ENCODE assay signal across 16 cellular contexts in genomic region chr9:31615964-31616363, GRCh38.
DNase-seq lines count a peak whose midpoint lies in the region; ATAC-seq and TF ChIP-seq lines count a peak whose summit lies in the region.
"Had no signal": no experiment of that assay in that cellular context is flagged by ENCODE, and none has a peak within 500 bp of the region (broad histone marks: within the 10 kb centered on the region; RNA-seq: fewer than 3 reads in every experiment).

No MANE protein-coding gene starts in this region.

- no peaks in the 10 kb centered on the region for H3K36me3 Mint-ChIP-seq in GM23338 (ENCODE audit: low read depth)
- H3K36me3 Mint-ChIP-seq: CD4-positive, alpha-beta memory T cell; IgD-negative memory B cell had no signal

- H2BK15ac ChIP-seq in neuronal stem cell (ENCODE audit: low read length) = no peak overlapping the region

- H2AK5ac ChIP-seq in neuronal stem cell (ENCODE audit: low read depth, low read length) = no peak overlapping the region

- no peak overlapping the region for H4K91ac ChIP-seq in neuronal stem cell (ENCODE audit: low read depth, low read length, poor library complexity)

- H3K4me1 Mint-ChIP-seq in GM23338 = peaks cover 17% of the 10 kb centered on the region
- H3K4me1 Mint-ChIP-seq: IgD-negative memory B cell had no signal

- H3K9ac ChIP-seq in iPS-18a (ENCODE audit: low read length) (no peak overlapping the region), neuronal stem cell (ENCODE audit: low read depth, low read length, poor library complexity) (no peak overlapping the region)

- H3K27me3 ChIP-seq in GM23338 (ENCODE audit: insufficient read depth) = no peaks in the 10 kb centered on the region
- H3K27me3 ChIP-seq in iPS-18a (ENCODE audit: control insufficient read depth, insufficient read depth, low read length) = no peaks in the 10 kb centered on the region
- no peaks in the 10 kb centered on the region for H3K27me3 ChIP-seq in neuronal stem cell (ENCODE audit: control insufficient read depth in 3 of 3, insufficient read depth in 3 of 3, low read depth in 1 of 3, low read length in 3 of 3)
- H3K27me3 ChIP-seq: BE2C had no signal

- DNase-seq in GM23338 (ENCODE audit: low spot score) (peak; percentile 38), NCI-H69 (lab: John Stamatoyannopoulos, UW) (peak; percentile 35), neuronal stem cell (ENCODE audit: low spot score) (no peak), DMS153 (lab: John Stamatoyannopoulos, UW) (no peak)
- DNase-seq: BE2C; CD4-positive, alpha-beta memory T cell; DMS79 treated with DMSO at 0.1 percent for 48 hours; EL; GDM1; KG1 had no signal

- no peak overlapping the region for H3K23ac ChIP-seq in neuronal stem cell (ENCODE audit: low read depth, low read length, poor library complexity)

- H3K4me1 ChIP-seq in GM23338 (ENCODE audit: insufficient read depth) (no peaks in the 10 kb centered on the region; the same call in 1 of the 2 replicates), iPS-18a (ENCODE audit: control insufficient read depth, low read depth, low read length) (peaks cover 26% of the 10 kb centered on the region), neuronal stem cell (ENCODE audit: control insufficient read depth in 2 of 2, insufficient read depth in 1 of 2, low read depth in 1 of 2, low read length in 2 of 2) (no peaks in the 10 kb centered on the region)
- H3K4me1 ChIP-seq: BE2C, HAP-1 had no signal

- no peak overlapping the region for H3K14ac ChIP-seq in neuronal stem cell (ENCODE audit: low read length)

- no peak overlapping the region for H3K4me3 Mint-ChIP-seq in GM23338
- H3K4me3 Mint-ChIP-seq: CD4-positive, alpha-beta memory T cell; IgD-negative memory B cell had no signal

- H2AFZ ChIP-seq in GM23338 = no peak overlapping the region
- H2AFZ ChIP-seq in neuronal stem cell (ENCODE audit: low read length) = peak overlapping the region; percentile 45

- no peaks in the 10 kb centered on the region for H3K36me3 ChIP-seq in GM23338 (ENCODE audit: insufficient read depth)
- no peaks in the 10 kb centered on the region for H3K36me3 ChIP-seq in iPS-18a (ENCODE audit: control insufficient read depth, low read depth, low read length)
- H3K36me3 ChIP-seq in neuronal stem cell (replicated peaks in 1 of 2; ENCODE audit: control insufficient read depth in 2 of 2, insufficient read depth in 2 of 2, low read length in 2 of 2) = no peaks in the 10 kb centered on the region
- H3K36me3 ChIP-seq: BE2C, HAP-1 had no signal

- no peaks in the 10 kb centered on the region for H3K27me3 Mint-ChIP-seq in GM23338 (ENCODE audit: insufficient read depth, low read depth, poor library complexity)
- H3K27me3 Mint-ChIP-seq: CD4-positive, alpha-beta memory T cell; IgD-negative memory B cell had no signal

- no CpG with 5 or more reads among the region's 4 CpGs for WGBS in neuronal stem cell (ENCODE audit: extremely low coverage in 2 of 2, insufficient read length in 2 of 2, insufficient replicate concordance in 1 of 2), 2 donors

- H3K4me3 ChIP-seq in GM23338 = no peak overlapping the region
- H3K4me3 ChIP-seq in iPS-18a (ENCODE audit: low read length) = peak overlapping the region; percentile 15
- H3K4me3 ChIP-seq in neuronal stem cell (ENCODE audit: low read length in 2 of 2) = no peak overlapping the region
- H3K4me3 ChIP-seq: HAP-1 had no signal

- H3K27ac Mint-ChIP-seq in GM23338 = peak overlapping the region; percentile 38
- H3K27ac Mint-ChIP-seq: CD4-positive, alpha-beta memory T cell; IgD-negative memory B cell had no signal

- H2BK12ac ChIP-seq in neuronal stem cell (ENCODE audit: low read length) = no peak overlapping the region

- H3K4ac ChIP-seq in neuronal stem cell (ENCODE audit: low read length) = no peak overlapping the region

- no peaks in the 10 kb centered on the region for H3K9me3 ChIP-seq in iPS-18a (ENCODE audit: control insufficient read depth, low read depth, low read length)
- no peaks in the 10 kb centered on the region for H3K9me3 ChIP-seq in neuronal stem cell (replicated peaks in 1 of 2; ENCODE audit: control insufficient read depth in 2 of 2, insufficient read depth in 1 of 2, low read depth in 1 of 2, low read length in 2 of 2)
- H3K9me3 ChIP-seq: BE2C, HAP-1 had no signal

- H3K9me3 Mint-ChIP-seq in GM23338 = no peaks in the 10 kb centered on the region
- H3K9me3 Mint-ChIP-seq: IgD-negative memory B cell had no signal

- no peaks in the 10 kb centered on the region for H3K79me2 ChIP-seq in GM23338 (replicated peaks; ENCODE audit: insufficient read depth)

- H3K4me2 ChIP-seq in GM23338 (no peak overlapping the region), neuronal stem cell (ENCODE audit: insufficient read depth, low read length, poor library complexity, severe bottlenecking) (no peak overlapping the region)

- TF ChIP-seq CTCF in GM23338 (conservative IDR thresholded peaks at IDR 0.05; ENCODE audit: low read depth in 2 of 2) = no peak

- no peak overlapping the region for H3K18ac ChIP-seq in neuronal stem cell (ENCODE audit: low read length)

- H3K79me1 ChIP-seq in neuronal stem cell (ENCODE audit: low read depth, low read length) = no peaks in the 10 kb centered on the region

- H3F3A ChIP-seq in GM23338 (replicated peaks; ENCODE audit: low read depth) = no peaks in the 10 kb centered on the region

- H3K9me2 ChIP-seq in GM23338 (ENCODE audit: insufficient read depth) = 0 out of 2 replicates have a peak, but pooled peaks cover 2% of the 10 kb centered on the region

- H2BK120ac ChIP-seq in neuronal stem cell (ENCODE audit: low read depth, low read length) = no peak overlapping the region

- no peak overlapping the region for H4K8ac ChIP-seq in neuronal stem cell (ENCODE audit: low read depth, low read length)

- no peaks in the 10 kb centered on the region for H4K20me1 ChIP-seq in GM23338 (replicated peaks; ENCODE audit: insufficient read depth)

- no peak overlapping the region for H2BK5ac ChIP-seq in neuronal stem cell (ENCODE audit: low read length)

- H3K27ac ChIP-seq in GM23338 (ENCODE audit: low read depth) = no peak overlapping the region; the same call in 1 of the 2 replicates
- no peak overlapping the region for H3K27ac ChIP-seq in iPS-18a (ENCODE audit: low read length)
- no peak overlapping the region for H3K27ac ChIP-seq in neuronal stem cell (replicated peaks; ENCODE audit: low read length)
- H3K27ac ChIP-seq: C4-2B had no signal

- ATAC-seq in GM23338 (peak; percentile 89), GM19467 (IDR thresholded peaks at IDR 0.05; ENCODE audit: unreplicated experiment) (no peak), HG03571 (IDR thresholded peaks at IDR 0.05; ENCODE audit: unreplicated experiment) (no peak)

TF ChIP-seq in GM23338, 12 proteins besides CTCF, POLR2A, EP300 and RAD21 (continues in another document):
- 0 out of 2 replicates have a peak, but pooled peaks have one; percentile 35 for TF ChIP-seq ZNF462 (CRISPR knock-in tag; IDR thresholded peaks at IDR 0.05)

Comparison
In these comparisons a context has a peak if more than half of its experiments do, and no peak if none do; other contexts are left out.
1. DNase-seq: peak in GM23338 (single experiment) and NCI-H69 (single experiment); none in neuronal stem cell (single experiment) and DMS153 (single experiment).